Comparison of ENCODE assay signal across 16 cellular contexts in the genomic region with DNA sequence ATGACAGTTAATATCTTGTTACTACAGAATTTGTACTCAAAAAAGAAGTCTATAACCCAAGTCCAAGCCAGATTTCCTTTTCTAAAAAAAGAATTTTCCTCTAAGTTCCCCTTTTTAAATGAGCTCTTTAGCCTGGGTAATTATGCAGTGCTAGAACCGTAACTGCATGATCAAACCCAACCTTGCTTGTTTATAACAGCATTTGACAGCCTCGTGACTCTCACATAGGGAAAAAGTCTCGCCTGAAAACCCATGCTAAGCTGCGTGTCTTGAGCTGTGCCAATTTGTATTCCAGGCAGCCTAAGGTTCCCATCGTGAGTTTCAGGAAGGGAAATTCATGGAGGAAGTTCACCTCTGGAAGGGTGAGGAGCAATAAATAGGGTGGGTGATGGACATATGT. TPM values are rescaled to one million over a fixed set of nuclear protein-coding genes. Genes with fewer than 3 reads are reported as not detected.
"Had no signal": no experiment of that assay in that cellular context is flagged by ENCODE, and none has a peak within 500 bp of the region (broad histone marks: within the 10 kb centered on the region; RNA-seq: fewer than 3 reads in every experiment).

No MANE protein-coding gene starts in this region.

RNA-seq across cellular contexts. Expression of a gene that starts 44.5 kb away (rescaled TPM):
- total RNA-seq: heart right ventricle, hepatocyte, kidney, kidney epithelial cell, left cardiac atrium, left lobe of liver, left ventricle myocardium inferior, left ventricle myocardium superior, liver, lower lobe of right lung, lung microvascular endothelial cell, mammary epithelial cell, mesenteric fat pad, mesothelial cell of epicardium, myocyte had no signal
- polyA plus RNA-seq: heart left ventricle, heart right ventricle, hepatocyte, liver, mammary epithelial cell had no signal
